ENCODE assay signal across 8 cellular contexts in genomic region chr2:237691908-237692600, GRCh38.
DNase-seq lines count a peak whose midpoint lies in the region; ATAC-seq and TF ChIP-seq lines count a peak whose summit lies in the region.

No MANE protein-coding gene starts in this region.

- H3K27ac ChIP-seq in right cardiac atrium (ENCODE audit: low read length), result peak overlapping the region; percentile 90

- under 1% methylated on average over 89 of the region's 94 CpGs for WGBS in right cardiac atrium

- ATAC-seq in right cardiac atrium (peak; percentile 80 to 85), HG03378 (IDR thresholded peaks at IDR 0.05; ENCODE audit: unreplicated experiment) (no peak)

- intact Hi-C loops in right cardiac atrium (cut with DNase I), result loop anchor here in 1 of 4 donors (5.0 kb wide), 1 partner anchor 40 kb away; no protein-coding TSS in a partner anchor

- POLR2A ChIA-PET in HEK293T (lab: Yijun Ruan, JAX), result interaction anchor here (1.0 to 1.7 kb wide), 4 partner anchors 9 to 34 kb away, joined by 3 to 6 read pairs (median 6); no protein-coding TSS in a partner anchor

- DNase-seq in GM06990 (ENCODE audit: extremely low read depth, insufficient read length) (peak; percentile 90), HEK293T (ENCODE audit: extremely low spot score) (peak; percentile 89), NCI-H1048 (lab: John Stamatoyannopoulos, UW) (peak; percentile 83), T-helper 1 cell (peak; percentile 93 to 98 (median 95)), amniotic epithelial cell (ENCODE audit: low read depth) (peak; percentile 82), right cardiac atrium (peak; percentile 98 to 99 (median 99)), retinal pigment epithelial cell (ENCODE audit: low read depth) (no peak)

- H3K4me3 ChIP-seq in GM06990 (replicated peaks; ENCODE audit: low read depth, low read length) (peak overlapping the region; percentile 83), right cardiac atrium (ENCODE audit: low read length) (peak overlapping the region; percentile 82), retinal pigment epithelial cell (ENCODE audit: low read length) (peak overlapping the region; percentile 84)

- CTCF ChIA-PET in HEK293T (lab: Yijun Ruan, JAX), result no interaction called here

- H3K4me1 ChIP-seq in right cardiac atrium (ENCODE audit: control insufficient read depth, insufficient read depth, low read length), result peaks cover 15% of the 10 kb centered on the region

- TF ChIP-seq CTCF in GM06990 (IDR thresholded peaks at IDR 0.05; ENCODE audit: insufficient read depth, low read length, poor library complexity, severe bottlenecking) (no peak), retinal pigment epithelial cell (conservative IDR thresholded peaks at IDR 0.05; ENCODE audit: low read depth, low read length) (no peak)

- no peaks in the 10 kb centered on the region for H3K27me3 ChIP-seq in GM06990 (replicated peaks; ENCODE audit: control insufficient read depth, insufficient read depth, low read length)
- no peaks in the 10 kb centered on the region for H3K27me3 ChIP-seq in right cardiac atrium (ENCODE audit: control insufficient read depth, insufficient read depth)

- no peaks in the 10 kb centered on the region for H3K36me3 ChIP-seq in GM06990 (ENCODE audit: control insufficient read depth, insufficient read depth, low read length)

- no peaks in the 10 kb centered on the region for H3K9me3 ChIP-seq in right cardiac atrium (ENCODE audit: control insufficient read depth, low read length)

TF ChIP-seq in HEK293T, 16 proteins besides CTCF, POLR2A, EP300 and RAD21:
- TF ChIP-seq FOXK2 (IDR thresholded peaks at IDR 0.05) (no peak), ELF4 (IDR thresholded peaks at IDR 0.05) (no peak), SP1 (IDR thresholded peaks at IDR 0.05) (no peak), TARDBP (IDR thresholded peaks at IDR 0.05) (no peak), FOXA1 (IDR thresholded peaks at IDR 0.05) (no peak), ARNT (IDR thresholded peaks at IDR 0.05) (no peak), BHLHE40 (IDR thresholded peaks at IDR 0.05; ENCODE audit: borderline replicate concordance) (no peak)
